8 cellular contexts compared by ENCODE assay signal in genomic region chr4:139666735-139667266, GRCh38. TPM values are rescaled to one million over a fixed set of nuclear protein-coding genes. Genes with fewer than 3 reads are reported as not detected.
DNase-seq lines count a peak whose midpoint lies in the region; ATAC-seq and TF ChIP-seq lines count a peak whose summit lies in the region.

No MANE protein-coding gene starts in this region.

- CTCF ChIA-PET in naive thymus-derived CD4-positive, alpha-beta T cell (lab: Charles Lee), result interaction anchor here (0.6 to 0.8 kb wide), 2 partner anchors 11 to 584 kb away, joined by 3 read pairs; no protein-coding TSS in a partner anchor

- peak overlapping the region; percentile 93 for H3K4me3 Mint-ChIP-seq in T-helper 1 cell treated with Interleukin-12 subunit alpha and Interleukin-12 subunit beta and Interleukin-4 antibody, amounts not matched to agents 30 μg/mL and 1 μg/mL, for 36 hours
- peak overlapping the region; percentile 90 to 99 (median 94) for H3K4me3 Mint-ChIP-seq in naive thymus-derived CD4-positive, alpha-beta T cell

- intact Hi-C loops in naive thymus-derived CD4-positive, alpha-beta T cell (cut with micrococcal nuclease), result loop anchor here in 1 of 2 donors (1.0 to 5.0 kb wide), 4 partner anchors 10 to 856 kb away; partner anchors contain the start of gene ELMOD2

- H3K9ac ChIP-seq in Loucy (ENCODE audit: low read depth, low read length, poor library complexity, severe bottlenecking), result peak overlapping the region; percentile 99

- H3K36me3 Mint-ChIP-seq in T-helper 1 cell treated with Interleukin-12 subunit alpha and Interleukin-12 subunit beta and Interleukin-4 antibody, amounts not matched to agents 30 μg/mL and 1 μg/mL, for 36 hours (ENCODE audit: low read depth), result no peaks in the 10 kb centered on the region
- peaks cover 0 to 20% (median 0%) of the 10 kb centered on the region in 5 donors for H3K36me3 Mint-ChIP-seq in naive thymus-derived CD4-positive, alpha-beta T cell

- no peak overlapping the region; the same call in 1 of the 2 replicates for H2AFZ ChIP-seq in Loucy (ENCODE audit: low read length)

- H3K4me2 ChIP-seq in Loucy (ENCODE audit: low read depth, low read length, poor library complexity, severe bottlenecking), result peak overlapping the region; percentile 90

- peaks cover under 1% of the 10 kb centered on the region; the same call in 1 of the 2 replicates for H3K36me3 ChIP-seq in Loucy (ENCODE audit: insufficient read depth, low read length)
- H3K36me3 ChIP-seq in naive thymus-derived CD4-positive, alpha-beta T cell (ENCODE audit: control insufficient read depth in 2 of 3, insufficient read depth in 3 of 3, low read length in 3 of 3), result no peaks in the 10 kb centered on the region

- no peaks in the 10 kb centered on the region for H3K9me3 Mint-ChIP-seq in T-helper 1 cell treated with Interleukin-12 subunit alpha and Interleukin-12 subunit beta and Interleukin-4 antibody, amounts not matched to agents 30 μg/mL and 1 μg/mL, for 36 hours
- peaks cover 0 to 2% (median 0%) of the 10 kb centered on the region in 11 donors for H3K9me3 Mint-ChIP-seq in naive thymus-derived CD4-positive, alpha-beta T cell

- no peaks in the 10 kb centered on the region for H3K27me3 ChIP-seq in Loucy (ENCODE audit: insufficient read depth, low read length, poor library complexity, severe bottlenecking)
- no peaks in the 10 kb centered on the region for H3K27me3 ChIP-seq in naive thymus-derived CD4-positive, alpha-beta T cell (ENCODE audit: control insufficient read depth in 2 of 2, insufficient read depth in 2 of 2, low read length in 2 of 2)

- H3K79me2 ChIP-seq in Loucy (ENCODE audit: insufficient read depth, low read length), result peaks cover 68% of the 10 kb centered on the region

- no peaks in the 10 kb centered on the region for H3K27me3 Mint-ChIP-seq in T-helper 1 cell treated with Interleukin-12 subunit alpha and Interleukin-12 subunit beta and Interleukin-4 antibody, amounts not matched to agents 30 μg/mL and 1 μg/mL, for 36 hours (ENCODE audit: low read depth)
- no peaks in the 10 kb centered on the region for H3K27me3 Mint-ChIP-seq in naive thymus-derived CD4-positive, alpha-beta T cell

- peaks cover 32% of the 10 kb centered on the region for H3K4me1 Mint-ChIP-seq in T-helper 1 cell treated with Interleukin-12 subunit alpha and Interleukin-12 subunit beta and Interleukin-4 antibody, amounts not matched to agents 30 μg/mL and 1 μg/mL, for 36 hours (ENCODE audit: low read depth)
- peaks cover 15 to 45% (median 19%) of the 10 kb centered on the region in 7 donors for H3K4me1 Mint-ChIP-seq in naive thymus-derived CD4-positive, alpha-beta T cell

- H3K9me2 ChIP-seq in Loucy (replicated peaks; ENCODE audit: low read depth, low read length), result no peaks in the 10 kb centered on the region

- H3K4me3 ChIP-seq in Loucy (ENCODE audit: low read length, poor library complexity, severe bottlenecking) (peak overlapping the region; percentile 98), epithelial cell of proximal tubule (ENCODE audit: low read depth, low read length) (peak overlapping the region; percentile 72)
- H3K4me3 ChIP-seq in naive thymus-derived CD4-positive, alpha-beta T cell (ENCODE audit: low read length), result peak overlapping the region; percentile 64

- ATAC-seq in GM18502 (IDR thresholded peaks at IDR 0.05; ENCODE audit: poor library complexity, unreplicated experiment), result peak; percentile 55
- ATAC-seq in naive thymus-derived CD4-positive, alpha-beta T cell, result peak; percentile 35
- ATAC-seq in GM18909 (IDR thresholded peaks at IDR 0.05; ENCODE audit: poor library complexity, unreplicated experiment), result no peak
- no peak for ATAC-seq in GM18867 (IDR thresholded peaks at IDR 0.05; ENCODE audit: unreplicated experiment)
- ATAC-seq in HG02970 (IDR thresholded peaks at IDR 0.05; ENCODE audit: low FRiP score, unreplicated experiment), result no peak

- H3K27ac Mint-ChIP-seq in T-helper 1 cell treated with Interleukin-12 subunit alpha and Interleukin-12 subunit beta and Interleukin-4 antibody, amounts not matched to agents 30 μg/mL and 1 μg/mL, for 36 hours, result peak overlapping the region; percentile 96
- peak overlapping the region in 8 of 9 donors; percentile 9 to 95 (median 80) for H3K27ac Mint-ChIP-seq in naive thymus-derived CD4-positive, alpha-beta T cell

- no peak overlapping the region for H3K27ac ChIP-seq in naive thymus-derived CD4-positive, alpha-beta T cell (ENCODE audit: low read depth, low read length)

- POLR2A ChIA-PET in naive thymus-derived CD4-positive, alpha-beta T cell (lab: Charles Lee), result interaction anchor here (0.6 kb wide), 1 partner anchor 137 kb away, joined by 5 read pairs; no protein-coding TSS in a partner anchor

- H3K4me1 ChIP-seq in Loucy (ENCODE audit: insufficient read depth, low read length, poor library complexity, severe bottlenecking), result peaks cover 66% of the 10 kb centered on the region
- H3K4me1 ChIP-seq in naive thymus-derived CD4-positive, alpha-beta T cell (ENCODE audit: control insufficient read depth in 2 of 2, insufficient read depth in 2 of 2, low read length in 2 of 2), result peaks cover 0 to 9% of the 10 kb centered on the region in 2 donors

- DNase-seq in epithelial cell of proximal tubule (ENCODE audit: low read depth), result no peak
- DNase-seq in naive thymus-derived CD4-positive, alpha-beta T cell, result peak in 3 of 9 donors; percentile 5 to 30 (median 6)

- no peaks in the 10 kb centered on the region for H3F3A ChIP-seq in Loucy (ENCODE audit: low read depth)

- no peaks in the 10 kb centered on the region for H3K9me3 ChIP-seq in Loucy (ENCODE audit: insufficient read depth, low read depth, low read length)
- H3K9me3 ChIP-seq in naive thymus-derived CD4-positive, alpha-beta T cell (ENCODE audit: control insufficient read depth in 2 of 3, low read length in 3 of 3), result no peaks in the 10 kb centered on the region

- TF ChIP-seq CTCF in Loucy (conservative IDR thresholded peaks at IDR 0.05; ENCODE audit: low read length), result no peak
- no peak for TF ChIP-seq CTCF in epithelial cell of proximal tubule (conservative IDR thresholded peaks at IDR 0.05; ENCODE audit: low read depth, low read length)

- peaks cover 14% of the 10 kb centered on the region for H4K20me1 ChIP-seq in Loucy (ENCODE audit: insufficient read depth, low read length, poor library complexity, severe bottlenecking)

RNA-seq across cellular contexts. Expression of gene MGST2, which starts 1.2 kb away (rescaled TPM):
- total RNA-seq in epithelial cell of proximal tubule, result 56.7 and 66.3 TPM in 2 replicates
- total RNA-seq in naive thymus-derived CD4-positive, alpha-beta T cell, result 10 to 100 TPM in 2 of 5 experiments, 1 to 10 TPM in 3; 1.4 to 37.3 (median 1.9) TPM
- 1 to 10 TPM; 2.5 to 4.4 TPM for polyA plus RNA-seq in naive thymus-derived CD4-positive, alpha-beta T cell

Comparison
In these comparisons a context has a peak if more than half of its experiments do, and no peak if none do; other contexts are left out.
1. ATAC-seq: peak in GM18502 (single experiment) and naive thymus-derived CD4-positive, alpha-beta T cell (single experiment); none in GM18909 (single experiment), GM18867 (single experiment) and HG02970 (single experiment).
2. Peak in every context shown above with its lines, with median percentiles within 50 percentile points of each other: H3K4me3 ChIP-seq.